26 cellular contexts compared by ENCODE assay signal in the genomic region with DNA sequence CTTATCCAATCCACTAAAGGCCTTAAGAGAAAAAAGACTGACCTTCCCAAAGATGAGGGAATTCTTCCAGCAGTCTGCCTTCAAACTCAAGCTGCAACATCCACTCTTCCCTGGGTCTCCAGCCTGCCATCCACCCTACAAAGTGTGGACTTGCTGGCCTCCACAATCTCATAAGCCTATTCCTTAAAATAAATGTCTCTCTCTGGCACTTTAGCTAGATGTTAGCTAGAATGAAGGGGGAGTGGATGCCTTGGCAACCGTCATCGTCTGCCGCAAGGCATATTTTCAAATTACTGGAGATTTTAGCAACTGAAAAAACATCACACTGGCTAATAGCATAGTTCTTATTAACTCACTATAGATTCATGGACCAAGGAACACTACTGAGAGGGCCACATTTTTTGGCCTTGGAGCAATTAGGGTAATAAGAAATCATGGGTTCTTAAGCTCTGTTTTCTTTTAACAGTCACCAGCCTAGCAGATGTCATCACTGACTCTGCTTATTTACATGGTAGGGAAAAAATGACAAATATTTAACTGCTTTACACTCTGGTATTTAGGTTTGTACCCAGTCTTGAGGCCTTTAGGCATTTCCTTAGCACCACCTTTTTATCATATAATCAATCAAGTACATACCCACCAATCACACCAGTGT.
DNase-seq lines count a peak whose midpoint lies in the region; ATAC-seq and TF ChIP-seq lines count a peak whose summit lies in the region.
"Had no signal": no experiment of that assay in that cellular context is flagged by ENCODE, and none has a peak within 500 bp of the region (broad histone marks: within the 10 kb centered on the region; RNA-seq: fewer than 3 reads in every experiment).

No MANE protein-coding gene starts in this region.

- no peak for TF ChIP-seq CTCF in brain microvascular endothelial cell (IDR thresholded peaks at IDR 0.05; ENCODE audit: low read depth, low read length, missing control alignments)

- no peaks in the 10 kb centered on the region for H3K9me3 ChIP-seq in GM23248 (ENCODE audit: low read depth)
- H3K9me3 ChIP-seq: psoas muscle had no signal

- H3K4me3 ChIP-seq in GM23248 (no peak overlapping the region), brain microvascular endothelial cell (ENCODE audit: low read depth, low read length) (no peak overlapping the region)
- H3K4me3 ChIP-seq: BLaER1, heart left ventricle, left lung, psoas muscle, suprapubic skin had no signal

- H3F3A ChIP-seq in GM23248 (ENCODE audit: insufficient read depth) = peaks cover 46% of the 10 kb centered on the region

- no peaks in the 10 kb centered on the region for H4K20me1 ChIP-seq in GM23248 (ENCODE audit: insufficient read depth)
- H4K20me1 ChIP-seq: BLaER1 had no signal

- peak overlapping the region; percentile 64 for H3K4me2 ChIP-seq in GM23248 (ENCODE audit: unreplicated experiment)
- H3K4me2 ChIP-seq: BLaER1 had no signal

- no peaks in the 10 kb centered on the region for H3K36me3 Mint-ChIP-seq in activated naive CD8-positive, alpha-beta T cell treated with anti-CD3 and anti-CD28 coated beads, Interleukin-2, amount 50 U/mL, for 24 hours (ENCODE audit: low read depth)
- H3K36me3 Mint-ChIP-seq: activated naive CD8-positive, alpha-beta T cell; stimulated activated effector memory CD8-positive, alpha-beta T cell treated with anti-CD3 and anti-CD28 coated beads, Interleukin-12 subunit alpha, Interleukin-12 subunit beta, amount 100 ng/mL, for 72 hours had no signal

- no peaks in the 10 kb centered on the region for H3K27me3 ChIP-seq in GM23248 (replicated peaks; ENCODE audit: insufficient read depth)
- H3K27me3 ChIP-seq in brain microvascular endothelial cell (replicated peaks) = no peaks in the 10 kb centered on the region
- H3K27me3 ChIP-seq: BLaER1, heart left ventricle, left lung, suprapubic skin had no signal

- peak overlapping the region; percentile 19; the same call in 1 of the 2 replicates for H3K9ac ChIP-seq in GM23248
- H3K9ac ChIP-seq: BLaER1 had no signal

- no peaks in the 10 kb centered on the region for H3K79me2 ChIP-seq in GM23248 (ENCODE audit: insufficient read depth)

- H3K27me3 Mint-ChIP-seq in activated naive CD8-positive, alpha-beta T cell treated with anti-CD3 and anti-CD28 coated beads, Interleukin-2, amount 50 U/mL, for 24 hours = peaks cover 2% of the 10 kb centered on the region

- H3K27ac ChIP-seq in GM23248 (peak overlapping the region; percentile 74), brain microvascular endothelial cell (no peak overlapping the region)
- H3K27ac ChIP-seq: BLaER1, heart left ventricle, left lung, psoas muscle, suprapubic skin had no signal

- peak; percentile 75 for DNase-seq in GM23248
- peak; percentile 53 for DNase-seq in dedifferentiated amniotic fluid mesenchymal stem cell (ENCODE audit: extremely low spot score)
- DNase-seq in myocyte (ENCODE audit: low read depth) = peak; percentile 6
- no peak for DNase-seq in NCI-H524 (lab: John Stamatoyannopoulos, UW)
- no peak for DNase-seq in brain microvascular endothelial cell
- no peak for DNase-seq in NCI-H1436 treated with DMSO at 0.1 percent for 48 hours (lab: John Stamatoyannopoulos, UW)
- no peak for DNase-seq in activated naive CD8-positive, alpha-beta T cell treated with anti-CD3 and anti-CD28 coated beads, Interleukin-2, amount 50 U/mL, for 24 hours
- DNase-seq: activated CD4-positive, alpha-beta T cell treated with anti-CD3 and anti-CD28 coated beads, Interleukin-2, amount 50 U/mL, for 1 hour; activated CD8-positive, alpha-beta memory T cell treated with anti-CD3 and anti-CD28 coated beads, Interleukin-2, amount 50 U/mL, for 4 hours; DND-41; GOT3; heart left ventricle; Karpas-422; left lung; NCI-H2029; NCI-H446; psoas muscle; SIG-M5; small intestine; stimulated activated CD4-positive, alpha-beta T cell treated with anti-CD3 and anti-CD28 coated beads, Interleukin-2, amount 100 ng/mL, for 24 hours had no signal

- H3K4me1 ChIP-seq in GM23248 (ENCODE audit: insufficient read depth) = peaks cover 54% of the 10 kb centered on the region
- H3K4me1 ChIP-seq: BLaER1, heart left ventricle, left lung, psoas muscle, suprapubic skin had no signal

- peaks cover 6% of the 10 kb centered on the region for H3K9me3 Mint-ChIP-seq in activated naive CD8-positive, alpha-beta T cell treated with anti-CD3 and anti-CD28 coated beads, Interleukin-2, amount 50 U/mL, for 24 hours
- H3K9me3 Mint-ChIP-seq: activated T-helper 17 cell treated with anti-CD3 and anti-CD28 coated beads, Interleukin-2, amount 50 U/mL, for 72 hours; stimulated activated effector memory CD8-positive, alpha-beta T cell treated with anti-CD3 and anti-CD28 coated beads, Interleukin-12 subunit alpha, Interleukin-12 subunit beta, amount 100 ng/mL, for 72 hours; T-helper 1 cell treated with Interleukin-12 subunit alpha and Interleukin-12 subunit beta and Interleukin-4 antibody, amounts not matched to agents 30 μg/mL and 1 μg/mL, for 36 hours had no signal

- H3K4me3 Mint-ChIP-seq in activated naive CD8-positive, alpha-beta T cell treated with anti-CD3 and anti-CD28 coated beads, Interleukin-2, amount 50 U/mL, for 24 hours = no peak overlapping the region
- H3K4me3 Mint-ChIP-seq: activated naive CD8-positive, alpha-beta T cell; activated T-helper 17 cell treated with anti-CD3 and anti-CD28 coated beads, Interleukin-2, amount 50 U/mL, for 72 hours; stimulated activated effector memory CD8-positive, alpha-beta T cell treated with anti-CD3 and anti-CD28 coated beads, Interleukin-12 subunit alpha, Interleukin-12 subunit beta, amount 100 ng/mL, for 72 hours; T-helper 1 cell treated with Interleukin-12 subunit alpha and Interleukin-12 subunit beta and Interleukin-4 antibody, amounts not matched to agents 30 μg/mL and 1 μg/mL, for 36 hours had no signal

- no peaks in the 10 kb centered on the region for H3K9me2 ChIP-seq in GM23248 (ENCODE audit: insufficient read depth)

- H3K36me3 ChIP-seq in GM23248 (ENCODE audit: low read depth) (no peaks in the 10 kb centered on the region), brain microvascular endothelial cell (replicated peaks) (no peaks in the 10 kb centered on the region)
- H3K36me3 ChIP-seq: BLaER1, heart left ventricle, left lung, suprapubic skin had no signal

- in situ Hi-C loops in GM23248 (cut with MboI) (no loop called here), brain microvascular endothelial cell (cut with HindIII; ENCODE audit: low pct_ligation_motif_present, low sequenced_read_pairs) (no loop called here)

- ATAC-seq in activated naive CD8-positive, alpha-beta T cell treated with anti-CD3 and anti-CD28 coated beads, Interleukin-2, amount 50 U/mL, for 24 hours = no peak
- ATAC-seq: activated T-helper 17 cell treated with anti-CD3 and anti-CD28 coated beads, Interleukin-2, amount 50 U/mL, for 72 hours; heart left ventricle; left lung; psoas muscle; stimulated activated effector memory CD8-positive, alpha-beta T cell treated with anti-CD3 and anti-CD28 coated beads, Interleukin-12 subunit alpha, Interleukin-12 subunit beta, amount 100 ng/mL, for 72 hours had no signal

- H3K27ac Mint-ChIP-seq in activated naive CD8-positive, alpha-beta T cell treated with anti-CD3 and anti-CD28 coated beads, Interleukin-2, amount 50 U/mL, for 24 hours = no peak overlapping the region
- H3K27ac Mint-ChIP-seq: activated naive CD8-positive, alpha-beta T cell; activated T-helper 17 cell treated with anti-CD3 and anti-CD28 coated beads, Interleukin-2, amount 50 U/mL, for 72 hours; stimulated activated effector memory CD8-positive, alpha-beta T cell treated with anti-CD3 and anti-CD28 coated beads, Interleukin-12 subunit alpha, Interleukin-12 subunit beta, amount 100 ng/mL, for 72 hours; T-helper 1 cell treated with Interleukin-12 subunit alpha and Interleukin-12 subunit beta and Interleukin-4 antibody, amounts not matched to agents 30 μg/mL and 1 μg/mL, for 36 hours had no signal

- H2AFZ ChIP-seq in GM23248 = peak overlapping the region; percentile 21; the same call in 1 of the 2 replicates

- WGBS in GM23248 (ENCODE audit: low coverage in 1 of 2, low lambda C conversion rate in 2 of 2, missing lambda C conversion rate in 2 of 2), 2 experiments = 26 to 31% methylated on average over 3 of the region's 3 CpGs

- H3K4me1 Mint-ChIP-seq in activated naive CD8-positive, alpha-beta T cell treated with anti-CD3 and anti-CD28 coated beads, Interleukin-2, amount 50 U/mL, for 24 hours = no peaks in the 10 kb centered on the region
- H3K4me1 Mint-ChIP-seq: activated T-helper 17 cell treated with anti-CD3 and anti-CD28 coated beads, Interleukin-2, amount 50 U/mL, for 72 hours; stimulated activated effector memory CD8-positive, alpha-beta T cell treated with anti-CD3 and anti-CD28 coated beads, Interleukin-12 subunit alpha, Interleukin-12 subunit beta, amount 100 ng/mL, for 72 hours had no signal

Comparison
In these comparisons a context has a peak if more than half of its experiments do, and no peak if none do; other contexts are left out.
1. DNase-seq: peak in GM23248 (single experiment), dedifferentiated amniotic fluid mesenchymal stem cell (single experiment) and myocyte (single experiment); none in NCI-H524 (0 of 2), brain microvascular endothelial cell (single experiment), NCI-H1436 treated with DMSO at 0.1 percent for 48 hours (single experiment) and activated naive CD8-positive, alpha-beta T cell treated with anti-CD3 and anti-CD28 coated beads, Interleukin-2, amount 50 U/mL, for 24 hours (single experiment).